In the genomic region with DNA sequence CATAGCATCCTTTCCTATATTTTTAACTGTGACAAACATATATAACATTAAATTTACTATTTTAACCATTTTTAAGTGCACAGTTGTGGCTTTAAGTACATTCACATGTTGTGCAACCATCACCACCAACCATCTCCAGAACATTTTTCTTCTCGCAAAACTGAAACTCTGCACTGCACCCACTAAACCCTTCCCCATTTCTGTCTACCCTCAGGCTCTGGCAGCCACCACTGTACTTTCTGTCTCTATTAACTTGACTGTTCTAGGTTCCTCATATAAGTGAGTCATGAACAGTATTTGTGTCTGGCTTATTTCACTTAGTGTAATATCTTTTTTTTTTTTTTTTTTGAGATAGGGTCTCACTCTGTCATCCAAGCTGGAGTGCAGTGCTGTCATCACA, we compare ENCODE assay signal across 1 cellular context.
TF ChIP-seq lines count a peak whose summit lies in the region.

No MANE protein-coding gene starts in this region.

TF ChIP-seq in HepG2, 621 proteins besides CTCF, POLR2A, EP300 and RAD21 (continued from another document):
- TF ChIP-seq, protein P1, sequence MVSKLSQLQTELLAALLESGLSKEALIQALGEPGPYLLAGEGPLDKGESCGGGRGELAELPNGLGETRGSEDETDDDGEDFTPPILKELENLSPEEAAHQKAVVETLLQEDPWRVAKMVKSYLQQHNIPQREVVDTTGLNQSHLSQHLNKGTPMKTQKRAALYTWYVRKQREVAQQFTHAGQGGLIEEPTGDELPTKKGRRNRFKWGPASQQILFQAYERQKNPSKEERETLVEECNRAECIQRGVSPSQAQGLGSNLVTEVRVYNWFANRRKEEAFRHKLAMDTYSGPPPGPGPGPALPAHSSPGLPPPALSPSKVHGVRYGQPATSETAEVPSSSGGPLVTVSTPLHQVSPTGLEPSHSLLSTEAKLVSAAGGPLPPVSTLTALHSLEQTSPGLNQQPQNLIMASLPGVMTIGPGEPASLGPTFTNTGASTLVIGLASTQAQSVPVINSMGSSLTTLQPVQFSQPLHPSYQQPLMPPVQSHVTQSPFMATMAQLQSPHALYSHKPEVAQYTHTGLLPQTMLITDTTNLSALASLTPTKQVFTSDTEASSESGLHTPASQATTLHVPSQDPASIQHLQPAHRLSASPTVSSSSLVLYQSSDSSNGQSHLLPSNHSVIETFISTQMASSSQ (IDR thresholded peaks at IDR 0.05; ENCODE audit: low read depth) = no peak
- TF ChIP-seq, protein P1 (CRISPR knock-in tag; IDR thresholded peaks at IDR 0.05; ENCODE audit: borderline replicate concordance) = no peak
- TF ChIP-seq ZNF337 (CRISPR knock-in tag; IDR thresholded peaks at IDR 0.05; ENCODE audit: borderline replicate concordance, low read depth) (no peak), KAT2B (IDR thresholded peaks at IDR 0.05; ENCODE audit: borderline replicate concordance, low read depth, low read length) (no peak), ZNF549 (CRISPR knock-in tag; IDR thresholded peaks at IDR 0.05) (no peak), ELF4 (CRISPR knock-in tag; IDR thresholded peaks at IDR 0.05; ENCODE audit: borderline replicate concordance) (no peak)
- TF ChIP-seq, protein P2, sequence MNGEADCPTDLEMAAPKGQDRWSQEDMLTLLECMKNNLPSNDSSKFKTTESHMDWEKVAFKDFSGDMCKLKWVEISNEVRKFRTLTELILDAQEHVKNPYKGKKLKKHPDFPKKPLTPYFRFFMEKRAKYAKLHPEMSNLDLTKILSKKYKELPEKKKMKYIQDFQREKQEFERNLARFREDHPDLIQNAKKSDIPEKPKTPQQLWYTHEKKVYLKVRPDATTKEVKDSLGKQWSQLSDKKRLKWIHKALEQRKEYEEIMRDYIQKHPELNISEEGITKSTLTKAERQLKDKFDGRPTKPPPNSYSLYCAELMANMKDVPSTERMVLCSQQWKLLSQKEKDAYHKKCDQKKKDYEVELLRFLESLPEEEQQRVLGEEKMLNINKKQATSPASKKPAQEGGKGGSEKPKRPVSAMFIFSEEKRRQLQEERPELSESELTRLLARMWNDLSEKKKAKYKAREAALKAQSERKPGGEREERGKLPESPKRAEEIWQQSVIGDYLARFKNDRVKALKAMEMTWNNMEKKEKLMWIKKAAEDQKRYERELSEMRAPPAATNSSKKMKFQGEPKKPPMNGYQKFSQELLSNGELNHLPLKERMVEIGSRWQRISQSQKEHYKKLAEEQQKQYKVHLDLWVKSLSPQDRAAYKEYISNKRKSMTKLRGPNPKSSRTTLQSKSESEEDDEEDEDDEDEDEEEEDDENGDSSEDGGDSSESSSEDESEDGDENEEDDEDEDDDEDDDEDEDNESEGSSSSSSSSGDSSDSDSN (CRISPR knock-in tag; IDR thresholded peaks at IDR 0.05) = no peak
- TF ChIP-seq, protein P3, sequence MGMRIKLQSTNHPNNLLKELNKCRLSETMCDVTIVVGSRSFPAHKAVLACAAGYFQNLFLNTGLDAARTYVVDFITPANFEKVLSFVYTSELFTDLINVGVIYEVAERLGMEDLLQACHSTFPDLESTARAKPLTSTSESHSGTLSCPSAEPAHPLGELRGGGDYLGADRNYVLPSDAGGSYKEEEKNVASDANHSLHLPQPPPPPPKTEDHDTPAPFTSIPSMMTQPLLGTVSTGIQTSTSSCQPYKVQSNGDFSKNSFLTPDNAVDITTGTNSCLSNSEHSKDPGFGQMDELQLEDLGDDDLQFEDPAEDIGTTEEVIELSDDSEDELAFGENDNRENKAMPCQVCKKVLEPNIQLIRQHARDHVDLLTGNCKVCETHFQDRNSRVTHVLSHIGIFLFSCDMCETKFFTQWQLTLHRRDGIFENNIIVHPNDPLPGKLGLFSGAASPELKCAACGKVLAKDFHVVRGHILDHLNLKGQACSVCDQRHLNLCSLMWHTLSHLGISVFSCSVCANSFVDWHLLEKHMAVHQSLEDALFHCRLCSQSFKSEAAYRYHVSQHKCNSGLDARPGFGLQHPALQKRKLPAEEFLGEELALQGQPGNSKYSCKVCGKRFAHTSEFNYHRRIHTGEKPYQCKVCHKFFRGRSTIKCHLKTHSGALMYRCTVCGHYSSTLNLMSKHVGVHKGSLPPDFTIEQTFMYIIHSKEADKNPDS (CRISPR knock-in tag; IDR thresholded peaks at IDR 0.05) = no peak
